1 cellular context compared by ENCODE assay signal in the genomic region with DNA sequence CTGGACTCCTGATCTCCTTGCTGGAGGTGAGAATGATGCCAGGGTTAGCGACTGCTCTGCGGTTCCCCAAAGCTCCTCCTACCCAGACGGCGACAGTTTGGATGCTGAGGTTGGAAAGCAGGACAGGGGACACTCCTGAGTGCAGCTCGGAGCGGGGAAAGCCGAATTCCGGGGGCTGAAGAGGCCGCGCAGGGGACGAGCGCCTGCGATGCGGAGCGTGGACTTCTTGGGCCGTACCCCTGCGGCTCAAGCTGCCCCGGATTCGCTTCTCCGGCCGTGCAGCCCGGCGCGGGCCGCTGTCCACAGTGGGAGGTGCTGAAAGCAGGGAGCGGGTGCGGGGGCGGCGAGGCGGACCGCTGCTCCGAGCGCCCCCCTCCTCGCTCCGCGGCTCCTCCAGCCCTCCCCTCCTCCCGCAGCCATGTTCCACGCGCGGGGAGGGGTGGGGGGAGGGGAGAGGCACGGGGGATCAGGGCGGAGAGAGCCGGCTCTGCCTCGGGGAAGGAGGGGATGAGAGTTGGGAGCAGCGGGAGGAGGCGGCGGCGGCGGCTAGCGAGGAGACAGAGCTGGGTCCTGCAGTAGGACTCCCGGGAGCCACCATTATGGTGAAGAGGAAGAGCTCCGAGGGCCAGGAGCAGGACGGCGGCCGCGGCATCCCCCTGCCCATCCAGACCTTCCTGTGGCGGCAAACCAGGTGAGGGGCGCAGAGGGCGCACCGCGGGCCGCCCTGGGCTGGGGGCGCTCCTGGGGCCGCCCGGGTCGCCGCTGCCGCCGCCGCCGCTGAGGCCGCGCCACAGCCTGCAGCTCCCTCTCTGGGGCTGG.
TF ChIP-seq lines count a peak whose summit lies in the region.

A gene with protein sequence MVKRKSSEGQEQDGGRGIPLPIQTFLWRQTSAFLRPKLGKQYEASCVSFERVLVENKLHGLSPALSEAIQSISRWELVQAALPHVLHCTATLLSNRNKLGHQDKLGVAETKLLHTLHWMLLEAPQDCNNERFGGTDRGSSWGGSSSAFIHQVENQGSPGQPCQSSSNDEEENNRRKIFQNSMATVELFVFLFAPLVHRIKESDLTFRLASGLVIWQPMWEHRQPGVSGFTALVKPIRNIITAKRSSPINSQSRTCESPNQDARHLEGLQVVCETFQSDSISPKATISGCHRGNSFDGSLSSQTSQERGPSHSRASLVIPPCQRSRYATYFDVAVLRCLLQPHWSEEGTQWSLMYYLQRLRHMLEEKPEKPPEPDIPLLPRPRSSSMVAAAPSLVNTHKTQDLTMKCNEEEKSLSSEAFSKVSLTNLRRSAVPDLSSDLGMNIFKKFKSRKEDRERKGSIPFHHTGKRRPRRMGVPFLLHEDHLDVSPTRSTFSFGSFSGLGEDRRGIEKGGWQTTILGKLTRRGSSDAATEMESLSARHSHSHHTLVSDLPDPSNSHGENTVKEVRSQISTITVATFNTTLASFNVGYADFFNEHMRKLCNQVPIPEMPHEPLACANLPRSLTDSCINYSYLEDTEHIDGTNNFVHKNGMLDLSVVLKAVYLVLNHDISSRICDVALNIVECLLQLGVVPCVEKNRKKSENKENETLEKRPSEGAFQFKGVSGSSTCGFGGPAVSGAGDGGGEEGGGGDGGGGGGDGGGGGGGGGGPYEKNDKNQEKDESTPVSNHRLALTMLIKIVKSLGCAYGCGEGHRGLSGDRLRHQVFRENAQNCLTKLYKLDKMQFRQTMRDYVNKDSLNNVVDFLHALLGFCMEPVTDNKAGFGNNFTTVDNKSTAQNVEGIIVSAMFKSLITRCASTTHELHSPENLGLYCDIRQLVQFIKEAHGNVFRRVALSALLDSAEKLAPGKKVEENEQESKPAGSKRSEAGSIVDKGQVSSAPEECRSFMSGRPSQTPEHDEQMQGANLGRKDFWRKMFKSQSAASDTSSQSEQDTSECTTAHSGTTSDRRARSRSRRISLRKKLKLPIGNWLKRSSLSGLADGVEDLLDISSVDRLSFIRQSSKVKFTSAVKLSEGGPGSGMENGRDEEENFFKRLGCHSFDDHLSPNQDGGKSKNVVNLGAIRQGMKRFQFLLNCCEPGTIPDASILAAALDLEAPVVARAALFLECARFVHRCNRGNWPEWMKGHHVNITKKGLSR (N-terminal part only) (plus strand): TSS at position 359 of the 819 bp plus-strand sequence. CDS start 241 bp downstream, at position 600.

TF ChIP-seq in HepG2, 621 proteins besides CTCF, POLR2A, EP300 and RAD21 (continued from another document and continues in another):
- TF ChIP-seq, protein P1, sequence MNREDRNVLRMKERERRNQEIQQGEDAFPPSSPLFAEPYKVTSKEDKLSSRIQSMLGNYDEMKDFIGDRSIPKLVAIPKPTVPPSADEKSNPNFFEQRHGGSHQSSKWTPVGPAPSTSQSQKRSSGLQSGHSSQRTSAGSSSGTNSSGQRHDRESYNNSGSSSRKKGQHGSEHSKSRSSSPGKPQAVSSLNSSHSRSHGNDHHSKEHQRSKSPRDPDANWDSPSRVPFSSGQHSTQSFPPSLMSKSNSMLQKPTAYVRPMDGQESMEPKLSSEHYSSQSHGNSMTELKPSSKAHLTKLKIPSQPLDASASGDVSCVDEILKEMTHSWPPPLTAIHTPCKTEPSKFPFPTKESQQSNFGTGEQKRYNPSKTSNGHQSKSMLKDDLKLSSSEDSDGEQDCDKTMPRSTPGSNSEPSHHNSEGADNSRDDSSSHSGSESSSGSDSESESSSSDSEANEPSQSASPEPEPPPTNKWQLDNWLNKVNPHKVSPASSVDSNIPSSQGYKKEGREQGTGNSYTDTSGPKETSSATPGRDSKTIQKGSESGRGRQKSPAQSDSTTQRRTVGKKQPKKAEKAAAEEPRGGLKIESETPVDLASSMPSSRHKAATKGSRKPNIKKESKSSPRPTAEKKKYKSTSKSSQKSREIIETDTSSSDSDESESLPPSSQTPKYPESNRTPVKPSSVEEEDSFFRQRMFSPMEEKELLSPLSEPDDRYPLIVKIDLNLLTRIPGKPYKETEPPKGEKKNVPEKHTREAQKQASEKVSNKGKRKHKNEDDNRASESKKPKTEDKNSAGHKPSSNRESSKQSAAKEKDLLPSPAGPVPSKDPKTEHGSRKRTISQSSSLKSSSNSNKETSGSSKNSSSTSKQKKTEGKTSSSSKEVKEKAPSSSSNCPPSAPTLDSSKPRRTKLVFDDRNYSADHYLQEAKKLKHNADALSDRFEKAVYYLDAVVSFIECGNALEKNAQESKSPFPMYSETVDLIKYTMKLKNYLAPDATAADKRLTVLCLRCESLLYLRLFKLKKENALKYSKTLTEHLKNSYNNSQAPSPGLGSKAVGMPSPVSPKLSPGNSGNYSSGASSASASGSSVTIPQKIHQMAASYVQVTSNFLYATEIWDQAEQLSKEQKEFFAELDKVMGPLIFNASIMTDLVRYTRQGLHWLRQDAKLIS (CRISPR knock-in tag; IDR thresholded peaks at IDR 0.05) = no peak
- TF ChIP-seq, protein P2, sequence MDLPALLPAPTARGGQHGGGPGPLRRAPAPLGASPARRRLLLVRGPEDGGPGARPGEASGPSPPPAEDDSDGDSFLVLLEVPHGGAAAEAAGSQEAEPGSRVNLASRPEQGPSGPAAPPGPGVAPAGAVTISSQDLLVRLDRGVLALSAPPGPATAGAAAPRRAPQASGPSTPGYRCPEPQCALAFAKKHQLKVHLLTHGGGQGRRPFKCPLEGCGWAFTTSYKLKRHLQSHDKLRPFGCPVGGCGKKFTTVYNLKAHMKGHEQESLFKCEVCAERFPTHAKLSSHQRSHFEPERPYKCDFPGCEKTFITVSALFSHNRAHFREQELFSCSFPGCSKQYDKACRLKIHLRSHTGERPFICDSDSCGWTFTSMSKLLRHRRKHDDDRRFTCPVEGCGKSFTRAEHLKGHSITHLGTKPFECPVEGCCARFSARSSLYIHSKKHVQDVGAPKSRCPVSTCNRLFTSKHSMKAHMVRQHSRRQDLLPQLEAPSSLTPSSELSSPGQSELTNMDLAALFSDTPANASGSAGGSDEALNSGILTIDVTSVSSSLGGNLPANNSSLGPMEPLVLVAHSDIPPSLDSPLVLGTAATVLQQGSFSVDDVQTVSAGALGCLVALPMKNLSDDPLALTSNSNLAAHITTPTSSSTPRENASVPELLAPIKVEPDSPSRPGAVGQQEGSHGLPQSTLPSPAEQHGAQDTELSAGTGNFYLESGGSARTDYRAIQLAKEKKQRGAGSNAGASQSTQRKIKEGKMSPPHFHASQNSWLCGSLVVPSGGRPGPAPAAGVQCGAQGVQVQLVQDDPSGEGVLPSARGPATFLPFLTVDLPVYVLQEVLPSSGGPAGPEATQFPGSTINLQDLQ (CRISPR knock-in tag; IDR thresholded peaks at IDR 0.05) = peak; percentile 48; the same call in 1 of the 2 replicates
- TF ChIP-seq ZNF101 (CRISPR knock-in tag; IDR thresholded peaks at IDR 0.05; ENCODE audit: borderline replicate concordance, low read depth) (no peak), ZEB1 (IDR thresholded peaks at IDR 0.05; ENCODE audit: insufficient replicate concordance, low read depth) (no peak), ZNF883 (CRISPR knock-in tag; IDR thresholded peaks at IDR 0.05; ENCODE audit: not compliant biosample characterization) (peak; percentile 99), HDAC2 (CRISPR knock-in tag; IDR thresholded peaks at IDR 0.05) (peak; percentile 92), ASH2L (IDR thresholded peaks at IDR 0.05; ENCODE audit: insufficient read length, low read depth, low read length) (no peak), MIER2 (CRISPR knock-in tag; IDR thresholded peaks at IDR 0.05) (peak; percentile 99), ZKSCAN1 (IDR thresholded peaks at IDR 0.05; ENCODE audit: low read length) (no peak), ZBTB38 (CRISPR knock-in tag; IDR thresholded peaks at IDR 0.05) (peak; percentile 86; the same call in 1 of the 2 replicates), ZNF644 (CRISPR knock-in tag; IDR thresholded peaks at IDR 0.05; ENCODE audit: low read depth) (0 out of 2 replicates have a peak, but pooled peaks have one; percentile 47), HES4 (CRISPR knock-in tag; IDR thresholded peaks at IDR 0.05; ENCODE audit: borderline replicate concordance) (peak; percentile 99), GPN1 (CRISPR knock-in tag; IDR thresholded peaks at IDR 0.05; ENCODE audit: borderline replicate concordance) (0 out of 2 replicates have a peak, but pooled peaks have one; percentile 82), ZNF7 (CRISPR knock-in tag; IDR thresholded peaks at IDR 0.05) (peak; percentile 77), THAP11 (CRISPR knock-in tag; IDR thresholded peaks at IDR 0.05) (peak; percentile 74), ZNF629 (CRISPR knock-in tag; conservative IDR thresholded peaks at IDR 0.05) (no peak)
- TF ChIP-seq, protein P3, sequence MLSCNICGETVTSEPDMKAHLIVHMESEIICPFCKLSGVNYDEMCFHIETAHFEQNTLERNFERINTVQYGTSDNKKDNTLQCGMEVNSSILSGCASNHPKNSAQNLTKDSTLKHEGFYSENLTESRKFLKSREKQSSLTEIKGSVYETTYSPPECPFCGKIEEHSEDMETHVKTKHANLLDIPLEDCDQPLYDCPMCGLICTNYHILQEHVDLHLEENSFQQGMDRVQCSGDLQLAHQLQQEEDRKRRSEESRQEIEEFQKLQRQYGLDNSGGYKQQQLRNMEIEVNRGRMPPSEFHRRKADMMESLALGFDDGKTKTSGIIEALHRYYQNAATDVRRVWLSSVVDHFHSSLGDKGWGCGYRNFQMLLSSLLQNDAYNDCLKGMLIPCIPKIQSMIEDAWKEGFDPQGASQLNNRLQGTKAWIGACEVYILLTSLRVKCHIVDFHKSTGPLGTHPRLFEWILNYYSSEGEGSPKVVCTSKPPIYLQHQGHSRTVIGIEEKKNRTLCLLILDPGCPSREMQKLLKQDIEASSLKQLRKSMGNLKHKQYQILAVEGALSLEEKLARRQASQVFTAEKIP (CRISPR knock-in tag; IDR thresholded peaks at IDR 0.05; ENCODE audit: borderline replicate concordance) = no peak
- TF ChIP-seq, protein P4, sequence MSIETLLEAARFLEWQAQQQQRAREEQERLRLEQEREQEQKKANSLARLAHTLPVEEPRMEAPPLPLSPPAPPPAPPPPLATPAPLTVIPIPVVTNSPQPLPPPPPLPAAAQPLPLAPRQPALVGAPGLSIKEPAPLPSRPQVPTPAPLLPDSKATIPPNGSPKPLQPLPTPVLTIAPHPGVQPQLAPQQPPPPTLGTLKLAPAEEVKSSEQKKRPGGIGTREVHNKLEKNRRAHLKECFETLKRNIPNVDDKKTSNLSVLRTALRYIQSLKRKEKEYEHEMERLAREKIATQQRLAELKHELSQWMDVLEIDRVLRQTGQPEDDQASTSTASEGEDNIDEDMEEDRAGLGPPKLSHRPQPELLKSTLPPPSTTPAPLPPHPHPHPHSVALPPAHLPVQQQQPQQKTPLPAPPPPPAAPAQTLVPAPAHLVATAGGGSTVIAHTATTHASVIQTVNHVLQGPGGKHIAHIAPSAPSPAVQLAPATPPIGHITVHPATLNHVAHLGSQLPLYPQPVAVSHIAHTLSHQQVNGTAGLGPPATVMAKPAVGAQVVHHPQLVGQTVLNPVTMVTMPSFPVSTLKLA (IDR thresholded peaks at IDR 0.05) = no peak
- TF ChIP-seq, protein P5, sequence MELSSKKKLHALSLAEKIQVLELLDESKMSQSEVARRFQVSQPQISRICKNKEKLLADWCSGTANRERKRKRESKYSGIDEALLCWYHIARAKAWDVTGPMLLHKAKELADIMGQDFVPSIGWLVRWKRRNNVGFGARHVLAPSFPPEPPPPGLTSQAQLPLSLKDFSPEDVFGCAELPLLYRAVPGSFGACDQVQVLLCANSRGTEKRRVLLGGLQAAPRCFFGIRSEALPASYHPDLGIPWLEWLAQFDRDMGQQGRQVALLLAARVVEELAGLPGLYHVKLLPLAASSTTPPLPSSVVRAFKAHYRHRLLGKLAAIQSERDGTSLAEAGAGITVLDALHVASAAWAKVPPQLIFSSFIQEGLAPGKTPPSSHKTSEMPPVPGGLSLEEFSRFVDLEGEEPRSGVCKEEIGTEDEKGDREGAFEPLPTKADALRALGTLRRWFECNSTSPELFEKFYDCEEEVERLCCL (CRISPR knock-in tag; IDR thresholded peaks at IDR 0.05; ENCODE audit: borderline replicate concordance) = peak; percentile 96; the same call in 1 of the 2 replicates
- TF ChIP-seq, protein P6, sequence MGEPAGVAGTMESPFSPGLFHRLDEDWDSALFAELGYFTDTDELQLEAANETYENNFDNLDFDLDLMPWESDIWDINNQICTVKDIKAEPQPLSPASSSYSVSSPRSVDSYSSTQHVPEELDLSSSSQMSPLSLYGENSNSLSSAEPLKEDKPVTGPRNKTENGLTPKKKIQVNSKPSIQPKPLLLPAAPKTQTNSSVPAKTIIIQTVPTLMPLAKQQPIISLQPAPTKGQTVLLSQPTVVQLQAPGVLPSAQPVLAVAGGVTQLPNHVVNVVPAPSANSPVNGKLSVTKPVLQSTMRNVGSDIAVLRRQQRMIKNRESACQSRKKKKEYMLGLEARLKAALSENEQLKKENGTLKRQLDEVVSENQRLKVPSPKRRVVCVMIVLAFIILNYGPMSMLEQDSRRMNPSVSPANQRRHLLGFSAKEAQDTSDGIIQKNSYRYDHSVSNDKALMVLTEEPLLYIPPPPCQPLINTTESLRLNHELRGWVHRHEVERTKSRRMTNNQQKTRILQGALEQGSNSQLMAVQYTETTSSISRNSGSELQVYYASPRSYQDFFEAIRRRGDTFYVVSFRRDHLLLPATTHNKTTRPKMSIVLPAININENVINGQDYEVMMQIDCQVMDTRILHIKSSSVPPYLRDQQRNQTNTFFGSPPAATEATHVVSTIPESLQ (CRISPR knock-in tag; conservative IDR thresholded peaks at IDR 0.05) = peak; percentile 98
- TF ChIP-seq, protein P7, sequence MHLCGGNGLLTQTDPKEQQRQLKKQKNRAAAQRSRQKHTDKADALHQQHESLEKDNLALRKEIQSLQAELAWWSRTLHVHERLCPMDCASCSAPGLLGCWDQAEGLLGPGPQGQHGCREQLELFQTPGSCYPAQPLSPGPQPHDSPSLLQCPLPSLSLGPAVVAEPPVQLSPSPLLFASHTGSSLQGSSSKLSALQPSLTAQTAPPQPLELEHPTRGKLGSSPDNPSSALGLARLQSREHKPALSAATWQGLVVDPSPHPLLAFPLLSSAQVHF (CRISPR knock-in tag; IDR thresholded peaks at IDR 0.05) = peak; percentile 98
- TF ChIP-seq, protein P8, sequence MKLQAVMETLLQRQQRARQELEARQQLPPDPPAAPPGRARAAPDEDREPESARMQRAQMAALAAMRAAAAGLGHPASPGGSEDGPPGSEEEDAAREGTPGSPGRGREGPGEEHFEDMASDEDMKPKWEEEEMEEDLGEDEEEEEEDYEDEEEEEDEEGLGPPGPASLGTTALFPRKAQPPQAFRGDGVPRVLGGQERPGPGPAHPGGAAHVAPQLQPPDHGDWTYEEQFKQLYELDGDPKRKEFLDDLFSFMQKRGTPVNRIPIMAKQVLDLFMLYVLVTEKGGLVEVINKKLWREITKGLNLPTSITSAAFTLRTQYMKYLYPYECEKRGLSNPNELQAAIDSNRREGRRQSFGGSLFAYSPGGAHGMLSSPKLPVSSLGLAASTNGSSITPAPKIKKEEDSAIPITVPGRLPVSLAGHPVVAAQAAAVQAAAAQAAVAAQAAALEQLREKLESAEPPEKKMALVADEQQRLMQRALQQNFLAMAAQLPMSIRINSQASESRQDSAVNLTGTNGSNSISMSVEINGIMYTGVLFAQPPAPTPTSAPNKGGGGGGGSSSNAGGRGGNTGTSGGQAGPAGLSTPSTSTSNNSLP (IDR thresholded peaks at IDR 0.05; ENCODE audit: low read depth, low read length) = no peak
- TF ChIP-seq, protein P9, sequence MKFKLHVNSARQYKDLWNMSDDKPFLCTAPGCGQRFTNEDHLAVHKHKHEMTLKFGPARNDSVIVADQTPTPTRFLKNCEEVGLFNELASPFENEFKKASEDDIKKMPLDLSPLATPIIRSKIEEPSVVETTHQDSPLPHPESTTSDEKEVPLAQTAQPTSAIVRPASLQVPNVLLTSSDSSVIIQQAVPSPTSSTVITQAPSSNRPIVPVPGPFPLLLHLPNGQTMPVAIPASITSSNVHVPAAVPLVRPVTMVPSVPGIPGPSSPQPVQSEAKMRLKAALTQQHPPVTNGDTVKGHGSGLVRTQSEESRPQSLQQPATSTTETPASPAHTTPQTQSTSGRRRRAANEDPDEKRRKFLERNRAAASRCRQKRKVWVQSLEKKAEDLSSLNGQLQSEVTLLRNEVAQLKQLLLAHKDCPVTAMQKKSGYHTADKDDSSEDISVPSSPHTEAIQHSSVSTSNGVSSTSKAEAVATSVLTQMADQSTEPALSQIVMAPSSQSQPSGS (CRISPR knock-in tag; IDR thresholded peaks at IDR 0.05) = peak; percentile 86; the same call in 1 of the 2 replicates
